In the genomic region with DNA sequence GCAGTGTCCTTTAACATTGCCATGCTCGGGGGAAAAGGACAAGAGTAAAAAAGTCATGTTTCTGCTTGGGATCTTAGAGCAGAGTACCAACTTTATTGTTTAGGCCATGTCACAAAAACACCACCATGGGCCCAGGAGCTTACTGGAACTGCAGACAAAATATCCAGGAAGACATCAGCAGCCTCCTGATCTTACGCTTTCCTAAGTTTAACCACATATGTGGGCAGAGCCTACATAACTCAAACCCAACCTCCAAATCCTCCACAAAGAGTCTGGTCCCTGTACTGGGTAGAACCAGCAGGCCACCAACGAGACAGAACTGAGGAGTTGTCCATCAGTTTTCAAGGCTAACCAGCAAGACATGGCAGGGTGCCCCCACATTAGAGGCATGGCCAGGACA, we compare ENCODE assay signal across 15 cellular contexts. TPM values are rescaled to one million over a fixed set of nuclear protein-coding genes. Genes with fewer than 3 reads are reported as not detected.
A peak's percentile ranks its signal among the peaks of the same experiment; 100 is the strongest.
DNase-seq lines count a peak whose midpoint lies in the region; ATAC-seq and TF ChIP-seq lines count a peak whose summit lies in the region.
"Had no signal": no experiment of that assay in that cellular context is flagged by ENCODE, and none has a peak within 500 bp of the region (broad histone marks: within the 10 kb centered on the region; RNA-seq: fewer than 3 reads in every experiment).

No MANE protein-coding gene starts in this region.

- H3K36me3 Mint-ChIP-seq in activated CD8-positive, alpha-beta memory T cell treated with anti-CD3 and anti-CD28 coated beads, Interleukin-2, amount 10 ng/mL, durations not matched to agents 7 days and 5 days = no peaks in the 10 kb centered on the region
- H3K36me3 Mint-ChIP-seq: CD4-positive, alpha-beta memory T cell; IgD-negative memory B cell had no signal

- no peak overlapping the region for H3K27ac ChIP-seq in HEK293 (ENCODE audit: extremely low read depth, low read depth, low read length)
- H3K27ac ChIP-seq in body of pancreas = no peak overlapping the region
- H3K27ac ChIP-seq: C4-2B had no signal

- no peak overlapping the region for H3K4me3 ChIP-seq in HEK293 (ENCODE audit: low read depth, low read length)
- H3K4me3 ChIP-seq in body of pancreas = no peak overlapping the region
- H3K4me3 ChIP-seq: GM23338 had no signal

- POLR2A ChIA-PET in HEK293 (lab: Yijun Ruan, JAX) = no interaction called here

- no peak for TF ChIP-seq POLR2A in body of pancreas (IDR thresholded peaks at IDR 0.05)

- no peak for ATAC-seq in body of pancreas
- no peak for ATAC-seq in activated CD8-positive, alpha-beta memory T cell treated with anti-CD3 and anti-CD28 coated beads, Interleukin-2, amount 10 ng/mL, durations not matched to agents 7 days and 5 days
- ATAC-seq: GM23338 had no signal

- no peaks in the 10 kb centered on the region for H3K9me3 ChIP-seq in HEK293 (ENCODE audit: control insufficient read depth, insufficient read depth, low read depth, low read length)
- H3K9me3 ChIP-seq in body of pancreas = no peaks in the 10 kb centered on the region

- intact Hi-C loops in body of pancreas (cut with DNase I) = no loop called here

- DNase-seq in ACHN = peak; percentile 60
- peak; percentile 58 for DNase-seq in glomerular visceral epithelial cell (ENCODE audit: extremely low spot score)
- peak; percentile 67 for DNase-seq in mesenteric fat pad (ENCODE audit: low spot score)
- no peak for DNase-seq in body of pancreas
- no peak for DNase-seq in activated gamma-delta T cell (lab: John Stamatoyannopoulos, UW)
- DNase-seq in activated CD8-positive, alpha-beta memory T cell treated with anti-CD3 and anti-CD28 coated beads, Interleukin-2, amount 10 ng/mL, durations not matched to agents 7 days and 5 days = no peak
- DNase-seq: 8988T; CD4-positive, alpha-beta memory T cell; DMS79; H9 had no signal

- no peaks in the 10 kb centered on the region for H3K27me3 ChIP-seq in body of pancreas

- no peak for TF ChIP-seq CTCF in HEK293 (tag by site-specific recombination; IDR thresholded peaks at IDR 0.05)
- TF ChIP-seq CTCF in body of pancreas (IDR thresholded peaks at IDR 0.05) = no peak

- peaks cover 40% of the 10 kb centered on the region for H3K27me3 Mint-ChIP-seq in activated CD8-positive, alpha-beta memory T cell treated with anti-CD3 and anti-CD28 coated beads, Interleukin-2, amount 10 ng/mL, durations not matched to agents 7 days and 5 days
- H3K27me3 Mint-ChIP-seq: IgD-negative memory B cell had no signal

- in situ Hi-C loops in ACHN (cut with HindIII; ENCODE audit: low pct_ligation_motif_present, low pct_unique_long_range_greater_than_20kb, low sequenced_read_pairs) = no loop called here

- H3K27ac Mint-ChIP-seq in activated CD8-positive, alpha-beta memory T cell treated with anti-CD3 and anti-CD28 coated beads, Interleukin-2, amount 10 ng/mL, durations not matched to agents 7 days and 5 days = no peak overlapping the region
- H3K27ac Mint-ChIP-seq: CD4-positive, alpha-beta memory T cell; GM23338; H9 had no signal

- no peaks in the 10 kb centered on the region for H3K9me3 Mint-ChIP-seq in activated CD8-positive, alpha-beta memory T cell treated with anti-CD3 and anti-CD28 coated beads, Interleukin-2, amount 10 ng/mL, durations not matched to agents 7 days and 5 days (ENCODE audit: low read depth)
- H3K9me3 Mint-ChIP-seq: CD4-positive, alpha-beta memory T cell; GM23338; H9; IgD-negative memory B cell had no signal

- H3K4me1 ChIP-seq in HEK293 (ENCODE audit: control insufficient read depth, insufficient read depth, low read length) (no peaks in the 10 kb centered on the region), body of pancreas (no peaks in the 10 kb centered on the region)

- H3K36me3 ChIP-seq in HEK293 (ENCODE audit: control insufficient read depth in 2 of 2, insufficient read depth in 1 of 2, low read length in 2 of 2) (no peaks in the 10 kb centered on the region), body of pancreas (replicated peaks in 1 of 2; ENCODE audit: insufficient read depth in 1 of 2, low read depth in 2 of 2) (no peaks in the 10 kb centered on the region)

- WGBS in body of pancreas, 2 donors = 63 to 67% methylated on average over 2 to 3 of the region's 3 CpGs

- H3K4me3 Mint-ChIP-seq in activated CD8-positive, alpha-beta memory T cell treated with anti-CD3 and anti-CD28 coated beads, Interleukin-2, amount 10 ng/mL, durations not matched to agents 7 days and 5 days = no peak overlapping the region
- H3K4me3 Mint-ChIP-seq: CD4-positive, alpha-beta memory T cell; GM23338; H9; IgD-negative memory B cell had no signal

- CTCF ChIA-PET in HEK293 (lab: Yijun Ruan, JAX) = interaction anchor here (1.1 kb wide), 1 partner anchor 416 kb away, joined by 3 read pairs; no protein-coding TSS in a partner anchor
- CTCF ChIA-PET in activated CD8-positive, alpha-beta memory T cell treated with anti-CD3 and anti-CD28 coated beads, Interleukin-2, amount 10 ng/mL, durations not matched to agents 7 days and 5 days (lab: Charles Lee) = no interaction called here

- no peaks in the 10 kb centered on the region for H3K4me1 Mint-ChIP-seq in activated CD8-positive, alpha-beta memory T cell treated with anti-CD3 and anti-CD28 coated beads, Interleukin-2, amount 10 ng/mL, durations not matched to agents 7 days and 5 days
- H3K4me1 Mint-ChIP-seq: CD4-positive, alpha-beta memory T cell; IgD-negative memory B cell had no signal

TF ChIP-seq in HEK293, 187 proteins besides CTCF, POLR2A, EP300 and RAD21:
- 0 out of 2 replicates have a peak, but pooled peaks have one; percentile 21 for TF ChIP-seq EGR2 (tag by site-specific recombination; IDR thresholded peaks at IDR 0.05; ENCODE audit: low read depth)
- no peak for TF ChIP-seq ZNF426 (tag by site-specific recombination; IDR thresholded peaks at IDR 0.05)
- no peak for TF ChIP-seq ZNF747 (tag by site-specific recombination; IDR thresholded peaks at IDR 0.05)

RNA-seq across cellular contexts. Expression of a gene that starts 10.3 kb away (rescaled TPM):
- 3.4 TPM for total RNA-seq in mesenteric fat pad
- 1 to 10 TPM; 2.6 to 6.7 TPM for total RNA-seq in body of pancreas
- under 1 TPM in 1 of 2 experiments, not detected in 1; 0.42 TPM for total RNA-seq in activated CD8-positive, alpha-beta memory T cell treated with anti-CD3 and anti-CD28 coated beads, Interleukin-2, amount 10 ng/mL, durations not matched to agents 7 days and 5 days
- total RNA-seq: G401 had no signal

Comparison
In these comparisons a context has a peak if more than half of its experiments do, and no peak if none do; other contexts are left out.
1. DNase-seq: peak in ACHN (single experiment), glomerular visceral epithelial cell (single experiment) and mesenteric fat pad (single experiment); none in body of pancreas (0 of 4), activated gamma-delta T cell (single experiment) and activated CD8-positive, alpha-beta memory T cell treated with anti-CD3 and anti-CD28 coated beads, Interleukin-2, amount 10 ng/mL, durations not matched to agents 7 days and 5 days (single experiment).